Comparison of ENCODE assay signal across 10 cellular contexts in the genomic region with DNA sequence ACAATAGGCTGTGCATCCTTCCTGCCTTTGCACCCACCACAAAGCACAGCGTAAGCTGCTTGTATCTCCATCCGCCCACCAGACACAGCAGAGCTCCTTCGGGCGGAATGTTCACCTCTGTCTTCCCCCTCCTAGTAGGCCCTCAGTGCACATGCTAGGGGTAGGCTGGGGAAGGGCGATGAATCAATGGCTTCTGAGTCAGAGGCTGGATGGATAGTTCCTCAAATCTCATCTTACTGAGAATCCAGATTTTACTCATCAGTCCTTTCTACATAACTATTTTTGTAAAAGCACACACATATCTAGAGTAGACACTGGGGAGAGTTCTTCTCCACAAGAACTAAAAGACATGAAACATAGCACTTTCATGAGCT.
DNase-seq lines count a peak whose midpoint lies in the region; ATAC-seq and TF ChIP-seq lines count a peak whose summit lies in the region.
"Had no signal": no experiment of that assay in that cellular context is flagged by ENCODE, and none has a peak within 500 bp of the region (broad histone marks: within the 10 kb centered on the region; RNA-seq: fewer than 3 reads in every experiment).

No MANE protein-coding gene starts in this region.

- peaks cover 22% of the 10 kb centered on the region for H3K36me3 Mint-ChIP-seq in endodermal cell (ENCODE audit: low read depth)
- no peaks in the 10 kb centered on the region for H3K36me3 Mint-ChIP-seq in stimulated activated naive CD8-positive, alpha-beta T cell treated with anti-CD3 and anti-CD28 coated beads, Interleukin-15, Interleukin-2, amounts not matched to agents 100 ng/mL and 50 ng/mL, for 24 hours (ENCODE audit: low read depth)

- CTCF ChIA-PET in GM10248 (lab: Yijun Ruan, JAX) = interaction anchor here (0.9 to 2.4 kb wide), 11 partner anchors 11 to 544 kb away, joined by 3 to 19 read pairs (median 3); partner anchors contain the start of gene GCLM

- H3K4me3 ChIP-seq in endodermal cell (ENCODE audit: low read length) (no peak overlapping the region), coronary artery (no peak overlapping the region), WERI-Rb-1 (ENCODE audit: low read depth, low read length) (no peak overlapping the region)
- H3K4me3 ChIP-seq: cardiac muscle cell, skin epidermis had no signal

- peaks cover 14% of the 10 kb centered on the region for H3K4me1 ChIP-seq in endodermal cell (ENCODE audit: control insufficient read depth, insufficient read depth, low read length)

- H3K4me3 Mint-ChIP-seq in endodermal cell = no peak overlapping the region
- H3K4me3 Mint-ChIP-seq in stimulated activated naive CD8-positive, alpha-beta T cell treated with anti-CD3 and anti-CD28 coated beads, Interleukin-15, Interleukin-2, amounts not matched to agents 100 ng/mL and 50 ng/mL, for 24 hours = no peak overlapping the region

- H3K9me3 ChIP-seq in endodermal cell (ENCODE audit: control insufficient read depth, low read length) (no peaks in the 10 kb centered on the region), WERI-Rb-1 (ENCODE audit: severe bottlenecking) (no peaks in the 10 kb centered on the region)

- H3K27ac ChIP-seq in endodermal cell (ENCODE audit: low read depth, low read length) (no peak overlapping the region), coronary artery (peak overlapping the region in 1 of 2 donors; percentile 80), WERI-Rb-1 (no peak overlapping the region)
- H3K27ac ChIP-seq: cardiac muscle cell had no signal

- H3K27me3 Mint-ChIP-seq in endodermal cell (ENCODE audit: insufficient read depth) = no peaks in the 10 kb centered on the region
- peaks cover 12% of the 10 kb centered on the region for H3K27me3 Mint-ChIP-seq in stimulated activated naive CD8-positive, alpha-beta T cell treated with anti-CD3 and anti-CD28 coated beads, Interleukin-15, Interleukin-2, amounts not matched to agents 100 ng/mL and 50 ng/mL, for 24 hours

- H3K4me1 Mint-ChIP-seq in endodermal cell = peaks cover 58% of the 10 kb centered on the region
- peaks cover 58% of the 10 kb centered on the region for H3K4me1 Mint-ChIP-seq in stimulated activated naive CD8-positive, alpha-beta T cell treated with anti-CD3 and anti-CD28 coated beads, Interleukin-15, Interleukin-2, amounts not matched to agents 100 ng/mL and 50 ng/mL, for 24 hours (ENCODE audit: low read depth)

- POLR2A ChIA-PET in GM10248 (lab: Yijun Ruan, JAX) = interaction anchor here (1.2 kb wide), 1 partner anchor 527 kb away, joined by 10 read pairs; no protein-coding TSS in a partner anchor

- H3K27me3 ChIP-seq in endodermal cell (ENCODE audit: control insufficient read depth, insufficient read depth, low read length, poor library complexity, severe bottlenecking) = no peaks in the 10 kb centered on the region
- no peaks in the 10 kb centered on the region for H3K27me3 ChIP-seq in WERI-Rb-1 (ENCODE audit: insufficient read depth, low read depth, severe bottlenecking)

- DNase-seq in GM10248 (ENCODE audit: extremely low spot score) (peak; percentile 84), GM20000 (ENCODE audit: low spot score) (peak; percentile 76), endodermal cell (peak; percentile 32), NOMO-1 (lab: John Stamatoyannopoulos, UW; ENCODE audit: unreplicated experiment in 2 of 2) (no peak), coronary artery (ENCODE audit: low spot score) (no peak), WERI-Rb-1 (no peak)

- TF ChIP-seq CTCF in GM10248 (IDR thresholded peaks at IDR 0.05; ENCODE audit: control extremely low read depth, extremely low read depth, low read depth, missing control alignments) = no peak
- TF ChIP-seq CTCF in GM20000 (IDR thresholded peaks at IDR 0.05; ENCODE audit: extremely low read depth, missing control alignments) = no peak
- TF ChIP-seq CTCF in endodermal cell (conservative IDR thresholded peaks at IDR 0.05) = no peak
- no peak for TF ChIP-seq CTCF in coronary artery (IDR thresholded peaks at IDR 0.05)
- no peak for TF ChIP-seq CTCF in WERI-Rb-1 (IDR thresholded peaks at IDR 0.05; ENCODE audit: low read depth, low read length)

- H3K36me3 ChIP-seq in endodermal cell (ENCODE audit: control insufficient read depth, insufficient read depth, low read length) = peaks cover 50% of the 10 kb centered on the region
- no peaks in the 10 kb centered on the region for H3K36me3 ChIP-seq in WERI-Rb-1
- H3K36me3 ChIP-seq: cardiac muscle cell had no signal

- no peak overlapping the region for H3K27ac Mint-ChIP-seq in endodermal cell
- H3K27ac Mint-ChIP-seq in stimulated activated naive CD8-positive, alpha-beta T cell treated with anti-CD3 and anti-CD28 coated beads, Interleukin-15, Interleukin-2, amounts not matched to agents 100 ng/mL and 50 ng/mL, for 24 hours = peak overlapping the region; percentile 85

- ATAC-seq in HG03520 (IDR thresholded peaks at IDR 0.05; ENCODE audit: unreplicated experiment) = peak; percentile 93

- WGBS in endodermal cell (ENCODE audit: insufficient coverage in 1 of 2, insufficient read length in 1 of 2), 2 experiments = 96 to 100% methylated on average over 1 to 5 of the region's 5 CpGs

- no peaks in the 10 kb centered on the region for H3K9me3 Mint-ChIP-seq in endodermal cell
- H3K9me3 Mint-ChIP-seq in stimulated activated naive CD8-positive, alpha-beta T cell treated with anti-CD3 and anti-CD28 coated beads, Interleukin-15, Interleukin-2, amounts not matched to agents 100 ng/mL and 50 ng/mL, for 24 hours = no peaks in the 10 kb centered on the region

- no peak overlapping the region for H3K9ac ChIP-seq in endodermal cell (ENCODE audit: extremely low read depth, low read length, poor library complexity, severe bottlenecking)

Comparison
In these comparisons a context has a peak if more than half of its experiments do, and no peak if none do; other contexts are left out.
1. DNase-seq: peak in GM10248 (single experiment), GM20000 (single experiment) and endodermal cell (single experiment); none in NOMO-1 (0 of 2), coronary artery (single experiment) and WERI-Rb-1 (single experiment).